Comparison of ENCODE assay signal across 8 cellular contexts in the genomic region with DNA sequence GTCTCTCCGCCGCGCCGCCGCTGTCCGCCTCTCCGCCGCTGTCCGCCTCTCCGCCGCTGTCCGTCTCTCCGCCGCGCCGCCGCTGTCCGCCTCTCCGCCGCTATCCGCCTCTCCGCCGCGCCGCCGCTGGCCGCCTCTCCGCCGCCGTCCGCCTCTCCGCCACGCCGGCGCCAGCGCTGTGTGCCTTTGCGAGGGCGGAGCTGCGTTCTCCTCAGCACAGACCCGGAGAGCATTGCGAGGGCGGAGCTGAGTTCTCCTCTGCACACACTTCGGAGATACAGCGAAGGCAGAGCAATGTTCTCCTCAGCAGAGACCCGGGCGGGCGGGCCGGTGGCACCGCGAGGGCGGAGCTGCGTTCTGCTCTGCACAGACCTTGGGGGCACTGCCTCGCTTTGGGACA.
A peak's percentile ranks its signal among the peaks of the same experiment; 100 is the strongest.
DNase-seq lines count a peak whose midpoint lies in the region; ATAC-seq and TF ChIP-seq lines count a peak whose summit lies in the region.
"Not testable (repeated sequence)": the region's sequence is repeated elsewhere in the genome, so short reads cannot be mapped to it uniquely, and the experiment has no call there.

No MANE protein-coding gene starts in this region.

- not testable (repeated sequence) for H3K9ac ChIP-seq in NT2/D1 (ENCODE audit: insufficient read length, low read depth)
- H3K9ac ChIP-seq in neuronal stem cell (ENCODE audit: low read depth, low read length, poor library complexity), result peak overlapping the region; percentile 44

- H3K79me1 ChIP-seq in neuronal stem cell (ENCODE audit: low read depth, low read length), result not testable (repeated sequence)

- H3K23ac ChIP-seq in neuronal stem cell (ENCODE audit: low read depth, low read length, poor library complexity), result not testable (repeated sequence)

- not testable (repeated sequence) for TF ChIP-seq CTCF in A673 (conservative IDR thresholded peaks at IDR 0.05; ENCODE audit: low read depth, low read length); mesothelial cell of epicardium (IDR thresholded peaks at IDR 0.05; ENCODE audit: unreplicated experiment)

- not testable (repeated sequence) for H3K18ac ChIP-seq in neuronal stem cell (ENCODE audit: low read length)

- not testable (repeated sequence) for H3K4me1 Mint-ChIP-seq in activated T-helper 2 cell treated with anti-CD3 and anti-CD28 coated beads, Interferon-gamma antibody, Interleukin-2, Interleukin-4, amounts not matched to agents 10 μg/mL and 5 μg/mL and 100 μg/mL, durations not matched to agents 14 hours and 24 hours and 36 hours (ENCODE audit: low read depth); mesothelial cell of epicardium; stimulated activated naive CD8-positive, alpha-beta T cell treated with anti-CD3 and anti-CD28 coated beads, Interleukin-15, amount 100 ng/mL, for 72 hours

- H3K14ac ChIP-seq in neuronal stem cell (ENCODE audit: low read length), result not testable (repeated sequence)

- not testable (repeated sequence) for H3K4me1 ChIP-seq in A673 (ENCODE audit: insufficient read depth, low read length, poor library complexity, severe bottlenecking); NT2/D1 (ENCODE audit: insufficient read depth, insufficient read length); neuronal stem cell (ENCODE audit: control insufficient read depth in 2 of 2, insufficient read depth in 1 of 2, low read depth in 1 of 2, low read length in 2 of 2)

- peak overlapping the region; percentile 21 for H3K4me3 Mint-ChIP-seq in activated T-helper 2 cell treated with anti-CD3 and anti-CD28 coated beads, Interferon-gamma antibody, Interleukin-2, Interleukin-4, amounts not matched to agents 10 μg/mL and 5 μg/mL and 100 μg/mL, durations not matched to agents 14 hours and 24 hours and 36 hours (ENCODE audit: low read depth)
- H3K4me3 Mint-ChIP-seq in mesothelial cell of epicardium, result peak overlapping the region; percentile 74
- H3K4me3 Mint-ChIP-seq in stimulated activated naive CD8-positive, alpha-beta T cell treated with anti-CD3 and anti-CD28 coated beads, Interleukin-15, amount 100 ng/mL, for 72 hours, result peak overlapping the region; percentile 49 to 65

- not testable (repeated sequence) for H3K36me3 ChIP-seq in A673 (ENCODE audit: insufficient read depth, low read length, poor library complexity, severe bottlenecking); NT2/D1 (ENCODE audit: insufficient read depth, insufficient read length, low read length); neuronal stem cell (replicated peaks in 1 of 2; ENCODE audit: control insufficient read depth in 2 of 2, insufficient read depth in 2 of 2, low read length in 2 of 2)

- POLR2A ChIA-PET in A673 (lab: Charles Lee; ENCODE audit: low non-redundant PET), result not testable (repeated sequence)

- H3K9me3 Mint-ChIP-seq in activated T-helper 2 cell treated with anti-CD3 and anti-CD28 coated beads, Interferon-gamma antibody, Interleukin-2, Interleukin-4, amounts not matched to agents 10 μg/mL and 5 μg/mL and 100 μg/mL, durations not matched to agents 14 hours and 24 hours and 36 hours; mesothelial cell of epicardium; stimulated activated naive CD8-positive, alpha-beta T cell treated with anti-CD3 and anti-CD28 coated beads, Interleukin-15, amount 100 ng/mL, for 72 hours: not testable (repeated sequence)

- CTCF ChIA-PET in A673 (lab: Charles Lee), result not testable (repeated sequence)

- ATAC-seq in stimulated activated naive CD8-positive, alpha-beta T cell treated with anti-CD3 and anti-CD28 coated beads, Interleukin-15, amount 100 ng/mL, for 72 hours, result not testable (repeated sequence)

- not testable (repeated sequence) for H3K36me3 Mint-ChIP-seq in activated T-helper 2 cell treated with anti-CD3 and anti-CD28 coated beads, Interferon-gamma antibody, Interleukin-2, Interleukin-4, amounts not matched to agents 10 μg/mL and 5 μg/mL and 100 μg/mL, durations not matched to agents 14 hours and 24 hours and 36 hours (ENCODE audit: low read depth); mesothelial cell of epicardium

- H2BK5ac ChIP-seq in neuronal stem cell (ENCODE audit: low read length), result not testable (repeated sequence)

- not testable (repeated sequence) for H3K9me3 ChIP-seq in A673 (ENCODE audit: low read depth, low read length, poor library complexity, severe bottlenecking); NT2/D1 (ENCODE audit: insufficient read depth, low read length); iPS-18c (ENCODE audit: control insufficient read depth, insufficient read depth, low read length); neuronal stem cell (replicated peaks in 1 of 2; ENCODE audit: control insufficient read depth in 2 of 2, insufficient read depth in 1 of 2, low read depth in 1 of 2, low read length in 2 of 2)

- H3K4me2 ChIP-seq in neuronal stem cell (ENCODE audit: insufficient read depth, low read length, poor library complexity, severe bottlenecking), result peak overlapping the region; percentile 18

- not testable (repeated sequence) for H3K27me3 ChIP-seq in A673 (replicated peaks; ENCODE audit: insufficient read depth, low read depth, low read length, poor library complexity); NT2/D1 (ENCODE audit: insufficient read depth, insufficient read length); neuronal stem cell (ENCODE audit: control insufficient read depth in 3 of 3, insufficient read depth in 3 of 3, low read depth in 1 of 3, low read length in 3 of 3)

- not testable (repeated sequence) for H2AK5ac ChIP-seq in neuronal stem cell (ENCODE audit: low read depth, low read length)

- not testable (repeated sequence) for H4K91ac ChIP-seq in neuronal stem cell (ENCODE audit: low read depth, low read length, poor library complexity)

- not testable (repeated sequence) for H2BK12ac ChIP-seq in neuronal stem cell (ENCODE audit: low read length)

- H3K4ac ChIP-seq in neuronal stem cell (ENCODE audit: low read length), result not testable (repeated sequence)

- not testable (repeated sequence) for H4K8ac ChIP-seq in neuronal stem cell (ENCODE audit: low read depth, low read length)

- not testable (repeated sequence) for H3K27me3 Mint-ChIP-seq in activated T-helper 2 cell treated with anti-CD3 and anti-CD28 coated beads, Interferon-gamma antibody, Interleukin-2, Interleukin-4, amounts not matched to agents 10 μg/mL and 5 μg/mL and 100 μg/mL, durations not matched to agents 14 hours and 24 hours and 36 hours (ENCODE audit: low read depth); mesothelial cell of epicardium (ENCODE audit: low read depth); stimulated activated naive CD8-positive, alpha-beta T cell treated with anti-CD3 and anti-CD28 coated beads, Interleukin-15, amount 100 ng/mL, for 72 hours

- H3K4me3 ChIP-seq in A673 (ENCODE audit: low read depth, low read length, poor library complexity, severe bottlenecking) (peak overlapping the region; percentile 44), NT2/D1 (ENCODE audit: insufficient read length, low read depth) (peak overlapping the region; percentile 11), iPS-18c (ENCODE audit: insufficient read depth, low read depth, low read length) (peak overlapping the region; percentile 28; the same call in 1 of the 2 replicates), neuronal stem cell (ENCODE audit: low read length in 2 of 2) (peak overlapping the region; percentile 43 to 69)

- not testable (repeated sequence) for DNase-seq in A673 (ENCODE audit: low spot score); activated T-helper 2 cell treated with anti-CD3 and anti-CD28 coated beads, Interferon-gamma antibody, Interleukin-2, Interleukin-4, amounts not matched to agents 10 μg/mL and 5 μg/mL and 100 μg/mL, durations not matched to agents 14 hours and 24 hours and 36 hours (ENCODE audit: low spot score); stimulated activated naive CD8-positive, alpha-beta T cell treated with anti-CD3 and anti-CD28 coated beads, Interleukin-15, amount 100 ng/mL, for 72 hours
- peak; percentile 8 for DNase-seq in NT2/D1 (ENCODE audit: low read depth, low spot score)
- DNase-seq in ecto neural progenitor cell (ENCODE audit: low spot score), result peak; percentile 47
- peak; percentile 29 to 73 for DNase-seq in mesothelial cell of epicardium (ENCODE audit: low spot score in 2 of 2, unreplicated experiment in 2 of 2)
- DNase-seq in neuronal stem cell (ENCODE audit: low spot score), result peak; percentile 37

- intact Hi-C loops in A673 (cut with micrococcal nuclease; ENCODE audit: unreplicated experiment); activated T-helper 2 cell treated with anti-CD3 and anti-CD28 coated beads, Interferon-gamma antibody, Interleukin-2, Interleukin-4, amounts not matched to agents 10 μg/mL and 5 μg/mL and 100 μg/mL, durations not matched to agents 14 hours and 24 hours and 36 hours (cut with micrococcal nuclease): not testable (repeated sequence)

- WGBS in neuronal stem cell (ENCODE audit: extremely low coverage in 2 of 2, insufficient read length in 2 of 2, insufficient replicate concordance in 1 of 2), 2 donors, result no CpG with 5 or more reads among the region's 53 CpGs

- H2AFZ ChIP-seq in neuronal stem cell (ENCODE audit: low read length), result peak overlapping the region; percentile 83

- H2BK120ac ChIP-seq in neuronal stem cell (ENCODE audit: low read depth, low read length), result not testable (repeated sequence)

- H3K27ac ChIP-seq in A673 (ENCODE audit: low read depth, low read length, poor library complexity, severe bottlenecking); neuronal stem cell (replicated peaks; ENCODE audit: low read length): not testable (repeated sequence)

- not testable (repeated sequence) for H2BK15ac ChIP-seq in neuronal stem cell (ENCODE audit: low read length)

- H3K27ac Mint-ChIP-seq in activated T-helper 2 cell treated with anti-CD3 and anti-CD28 coated beads, Interferon-gamma antibody, Interleukin-2, Interleukin-4, amounts not matched to agents 10 μg/mL and 5 μg/mL and 100 μg/mL, durations not matched to agents 14 hours and 24 hours and 36 hours; stimulated activated naive CD8-positive, alpha-beta T cell treated with anti-CD3 and anti-CD28 coated beads, Interleukin-15, amount 100 ng/mL, for 72 hours: not testable (repeated sequence)
- peak overlapping the region; percentile 80 for H3K27ac Mint-ChIP-seq in mesothelial cell of epicardium

- BruUV-seq in A673 (replicated peaks; lab: Mats Ljungman, UMichigan), result not testable (repeated sequence)

Comparison
In these comparisons a context has a peak if more than half of its experiments do, and no peak if none do; other contexts are left out.
1. H3K4me3 Mint-ChIP-seq: peak in every context shown above with its lines; median percentile 74 in mesothelial cell of epicardium; 57 in stimulated activated naive CD8-positive, alpha-beta T cell treated with anti-CD3 and anti-CD28 coated beads, Interleukin-15, amount 100 ng/mL, for 72 hours; 21 in activated T-helper 2 cell treated with anti-CD3 and anti-CD28 coated beads, Interferon-gamma antibody, Interleukin-2, Interleukin-4, amounts not matched to agents 10 μg/mL and 5 μg/mL and 100 μg/mL, durations not matched to agents 14 hours and 24 hours and 36 hours.